12 cellular contexts compared by ENCODE assay signal in genomic region chr11:78560066-78560597, GRCh38. TPM values are rescaled to one million over a fixed set of nuclear protein-coding genes. Genes with fewer than 3 reads are reported as not detected.
DNase-seq lines count a peak whose midpoint lies in the region; ATAC-seq and TF ChIP-seq lines count a peak whose summit lies in the region.
"Had no signal": no experiment of that assay in that cellular context is flagged by ENCODE, and none has a peak within 500 bp of the region (broad histone marks: within the 10 kb centered on the region; RNA-seq: fewer than 3 reads in every experiment).

No MANE protein-coding gene starts in this region.

- ATAC-seq in HG03280 (IDR thresholded peaks at IDR 0.05; ENCODE audit: unreplicated experiment), result peak; percentile 64

- no peak overlapping the region for H3K4me3 Mint-ChIP-seq in MCF 10A (ENCODE audit: unreplicated experiment)
- no peak overlapping the region for H3K4me3 Mint-ChIP-seq in chondrocyte (ENCODE audit: unreplicated experiment)
- H3K4me3 Mint-ChIP-seq: nephron progenitor cell had no signal

- CTCF ChIA-PET in MCF 10A (lab: Yijun Ruan, JAX), result interaction anchor here (1.4 kb wide), 1 partner anchor 332 kb away, joined by 3 read pairs; no protein-coding TSS in a partner anchor

- BruUV-seq in MCF 10A (replicated peaks; lab: Mats Ljungman, UMichigan), result no TSS peak

- H3K27ac Mint-ChIP-seq in MCF 10A (ENCODE audit: low read depth, unreplicated experiment) (peak overlapping the region; percentile 49), chondrocyte (ENCODE audit: unreplicated experiment) (peak overlapping the region; percentile 13)
- H3K27ac Mint-ChIP-seq: B cell had no signal

- H3K27me3 ChIP-seq in breast epithelium (no peaks in the 10 kb centered on the region), uterus (no peaks in the 10 kb centered on the region)

- H3K4me1 ChIP-seq in breast epithelium (peaks cover 0 to 6% of the 10 kb centered on the region in 2 donors), uterus (peaks cover 6 to 9% of the 10 kb centered on the region in 2 donors)

- H3K36me3 ChIP-seq in breast epithelium, result no peaks in the 10 kb centered on the region
- H3K36me3 ChIP-seq in uterus, result no peaks in the 10 kb centered on the region

- TF ChIP-seq POLR2A in breast epithelium (IDR thresholded peaks at IDR 0.05), result no peak
- TF ChIP-seq POLR2A in uterus (IDR thresholded peaks at IDR 0.05), result no peak

- no peaks in the 10 kb centered on the region for H3K27me3 Mint-ChIP-seq in MCF 10A (ENCODE audit: insufficient read depth, unreplicated experiment)
- H3K27me3 Mint-ChIP-seq in chondrocyte (ENCODE audit: low read depth), result no peaks in the 10 kb centered on the region
- H3K27me3 Mint-ChIP-seq: B cell had no signal

- no peak for TF ChIP-seq CTCF in MCF 10A (IDR thresholded peaks at IDR 0.05; ENCODE audit: unreplicated experiment)
- TF ChIP-seq CTCF in breast epithelium (IDR thresholded peaks at IDR 0.05), result no peak
- TF ChIP-seq CTCF in chondrocyte (IDR thresholded peaks at IDR 0.05), result no peak
- TF ChIP-seq CTCF in uterus (IDR thresholded peaks at IDR 0.05), result no peak

- DNase-seq in MCF 10A (ENCODE audit: unreplicated experiment) (no peak), breast epithelium (ENCODE audit: low spot score in 2 of 2) (no peak), chondrocyte (ENCODE audit: low spot score) (no peak), uterus (no peak), C1 segment of cervical spinal cord (lab: John Stamatoyannopoulos, UW) (no peak), GM19240 (ENCODE audit: insufficient read length, low spot score) (no peak), KBM-7 (no peak)
- DNase-seq: NCI-H1436, nephron progenitor cell, SHP77 treated with DMSO at 0.1 percent for 48 hours had no signal

- H3K27ac ChIP-seq in breast epithelium (peak overlapping the region in 1 of 2 donors; percentile 43), uterus (peak overlapping the region; percentile 70 to 85)

- POLR2A ChIA-PET in MCF 10A (lab: Yijun Ruan, JAX), result no interaction called here

- in situ Hi-C loops in KBM-7 (cut with MboI; ENCODE audit: low pct_unique_long_range_greater_than_20kb, low sequenced_read_pairs), result loop anchor here (10.0 kb wide), 1 partner anchor 335 kb away; no protein-coding TSS in a partner anchor

- H3K4me1 Mint-ChIP-seq in MCF 10A (ENCODE audit: insufficient read depth, unreplicated experiment) (peaks cover 16% of the 10 kb centered on the region), chondrocyte (ENCODE audit: low read depth) (peaks cover 30% of the 10 kb centered on the region)

- H3K4me3 ChIP-seq in breast epithelium (no peak overlapping the region), uterus (peak overlapping the region in 1 of 2 donors; percentile 12)

- H3K9me3 Mint-ChIP-seq in MCF 10A (ENCODE audit: unreplicated experiment), result no peaks in the 10 kb centered on the region
- no peaks in the 10 kb centered on the region for H3K9me3 Mint-ChIP-seq in chondrocyte (ENCODE audit: low read depth)
- H3K9me3 Mint-ChIP-seq: nephron progenitor cell had no signal

- H3K9me3 ChIP-seq in breast epithelium, result no peaks in the 10 kb centered on the region
- no peaks in the 10 kb centered on the region for H3K9me3 ChIP-seq in uterus

- H3K36me3 Mint-ChIP-seq in MCF 10A (ENCODE audit: insufficient read depth, unreplicated experiment), result peaks cover 45% of the 10 kb centered on the region
- peaks cover 20% of the 10 kb centered on the region for H3K36me3 Mint-ChIP-seq in chondrocyte (ENCODE audit: low read depth)

- intact Hi-C loops in MCF 10A (cut with micrococcal nuclease), result loop anchor here (5.0 kb wide), 1 partner anchor 128 kb away; no protein-coding TSS in a partner anchor
- intact Hi-C loops in breast epithelium (cut with DNase I; ENCODE audit: low total_unique reads), result no loop called here
- intact Hi-C loops in uterus (cut with DNase I; ENCODE audit: low total_unique reads), result no loop called here

RNA-seq across cellular contexts. Expression of gene NARS2, which starts 14.5 kb away (rescaled TPM):
- 15.1 and 24.6 TPM in 2 replicates for total RNA-seq in MCF 10A (2022)
- 10 to 100 TPM; 13.3 to 21.8 (median 19.0) TPM for total RNA-seq in breast epithelium
- 11.0 to 13.6 TPM (median 12.4 TPM) in 3 replicates for total RNA-seq in chondrocyte
- 10 to 100 TPM in 3 of 4 donors, 1 to 10 TPM in 1; 9.2 to 39.9 (median 19.6) TPM for total RNA-seq in uterus
